8 cellular contexts compared by ENCODE assay signal in genomic region chr11:65560555-65561418, GRCh38. TPM values are rescaled to one million over a fixed set of nuclear protein-coding genes. Genes with fewer than 3 reads are reported as not detected.
DNase-seq lines count a peak whose midpoint lies in the region; ATAC-seq and TF ChIP-seq lines count a peak whose summit lies in the region.

No MANE protein-coding gene starts in this region.

- H3K4me1 ChIP-seq in SJCRH30 (peaks cover 44% of the 10 kb centered on the region), osteoblast (ENCODE audit: insufficient read depth, low read length) (peaks cover 53% of the 10 kb centered on the region)

- H3K4me3 ChIP-seq in SJCRH30 (no peak overlapping the region), fibroblast of pulmonary artery (replicated peaks; ENCODE audit: low read depth, low read length) (no peak overlapping the region), osteoblast (ENCODE audit: insufficient read depth, low read length) (no peak overlapping the region)

- DNase-seq in DMS153 treated with DMSO at 0.1 percent for 48 hours (lab: John Stamatoyannopoulos, UW; ENCODE audit: unreplicated experiment), result peak; percentile 11
- no peak for DNase-seq in DMS153 (lab: John Stamatoyannopoulos, UW)
- DNase-seq in SJCRH30, result peak; percentile 80 to 82
- peak; percentile 61 for DNase-seq in fibroblast of pulmonary artery (ENCODE audit: low read depth)
- DNase-seq in osteoblast (ENCODE audit: insufficient read length, low spot score, missing footprints), result peak; percentile 94
- DNase-seq in LoVo (ENCODE audit: low spot score), result no peak
- DNase-seq in middle frontal gyrus (ENCODE audit: extremely low spot score, low spot score), result no peak

- H3K27me3 ChIP-seq in SJCRH30 (no peaks in the 10 kb centered on the region), osteoblast (ENCODE audit: insufficient read depth, low read length) (no peaks in the 10 kb centered on the region)

- H3K36me3 ChIP-seq in SJCRH30 (no peaks in the 10 kb centered on the region), osteoblast (ENCODE audit: insufficient read depth, low read length) (no peaks in the 10 kb centered on the region)

- H3K27ac ChIP-seq in SJCRH30 (peak overlapping the region; percentile 71; the same call in 1 of the 2 replicates), osteoblast (ENCODE audit: low read depth, low read length) (peak overlapping the region; percentile 86)

- H3K4me2 ChIP-seq in osteoblast (ENCODE audit: insufficient read depth, low read length), result peak overlapping the region; percentile 47

- H3K79me2 ChIP-seq in osteoblast (ENCODE audit: insufficient read depth, low read length), result peaks cover 17% of the 10 kb centered on the region

- H3K9me3 ChIP-seq in SJCRH30 (replicated peaks) (no peaks in the 10 kb centered on the region), osteoblast (ENCODE audit: low read depth, low read length) (no peaks in the 10 kb centered on the region)

- no peak for TF ChIP-seq CTCF in fibroblast of pulmonary artery (IDR thresholded peaks at IDR 0.05; ENCODE audit: low read length, missing control alignments)
- TF ChIP-seq CTCF in osteoblast (IDR thresholded peaks at IDR 0.05; ENCODE audit: extremely low read depth, low read depth, low read length), result no peak

- ATAC-seq in HG02588 (IDR thresholded peaks at IDR 0.05; ENCODE audit: unreplicated experiment), result no peak

- peaks cover 3% of the 10 kb centered on the region for H4K20me1 ChIP-seq in osteoblast (ENCODE audit: insufficient read depth, low read length)

- H2AFZ ChIP-seq in osteoblast (ENCODE audit: low read length), result peak overlapping the region; percentile 77

RNA-seq across cellular contexts. Expression of gene LTBP3, which starts 2.6 kb away (rescaled TPM):
- 13.2 and 17.2 TPM in 2 replicates for total RNA-seq in SJCRH30 (2014; rRNA removed; shearing (Covaris generic))
- total RNA-seq in osteoblast, result 40.7 and 41.6 TPM in 2 replicates

RNA-seq across cellular contexts. Expression of gene ZNRD2, which starts 9.5 kb away (rescaled TPM):
- total RNA-seq in SJCRH30 (2014; rRNA removed; shearing (Covaris generic)), result 30.6 and 32.6 TPM in 2 replicates
- total RNA-seq in osteoblast, result 37.1 and 42.3 TPM in 2 replicates

RNA-seq across cellular contexts. Expression of gene FAM89B, which starts 11.6 kb away (rescaled TPM):
- 18.3 and 21.5 TPM in 2 replicates for total RNA-seq in SJCRH30 (2014; rRNA removed; shearing (Covaris generic))
- total RNA-seq in osteoblast, result 31.5 and 36.2 TPM in 2 replicates

RNA-seq across cellular contexts. Expression of gene EHBP1L1, which starts 15.1 kb away (rescaled TPM):
- 16.8 and 18.5 TPM in 2 replicates for total RNA-seq in SJCRH30 (2014; rRNA removed; shearing (Covaris generic))
- total RNA-seq in osteoblast, result 43.9 and 58.6 TPM in 2 replicates

RNA-seq across cellular contexts. Expression of gene KCNK7, which starts 34.8 kb away (rescaled TPM):
- 0.28 TPM in 1 of 2 replicates, not detected in the other for total RNA-seq in SJCRH30 (2014; rRNA removed; shearing (Covaris generic))
- total RNA-seq in osteoblast, result 0.29 TPM in 1 of 2 replicates, not detected in the other

Comparison
In these comparisons a context has a peak if more than half of its experiments do, and no peak if none do; other contexts are left out.
1. DNase-seq: peak in DMS153 treated with DMSO at 0.1 percent for 48 hours (single experiment), SJCRH30 (2 of 2), fibroblast of pulmonary artery (single experiment) and osteoblast (single experiment); none in DMS153 (single experiment), LoVo (single experiment) and middle frontal gyrus (single experiment).